Comparison of ENCODE assay signal across 8 cellular contexts in the genomic region with DNA sequence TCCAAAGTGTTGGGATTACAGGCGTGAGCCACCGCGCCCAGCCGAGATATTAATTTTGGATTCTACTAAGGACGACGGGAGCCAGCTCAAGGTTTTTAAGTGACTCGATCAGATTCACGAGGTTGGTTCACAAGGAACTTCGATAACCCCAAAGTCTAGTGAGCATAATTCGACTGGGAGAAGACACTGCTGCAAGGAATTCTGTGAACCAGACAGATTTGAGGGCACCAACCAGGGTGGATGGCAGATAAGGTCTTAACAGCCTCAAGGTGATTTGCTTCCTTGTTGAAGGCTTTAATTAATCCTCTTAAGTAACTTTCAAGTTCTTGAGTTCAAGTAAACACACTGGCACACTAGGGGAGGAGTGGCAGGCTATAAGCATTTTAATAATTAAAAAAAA. TPM values are rescaled to one million over a fixed set of nuclear protein-coding genes. Genes with fewer than 3 reads are reported as not detected.
DNase-seq lines count a peak whose midpoint lies in the region; ATAC-seq and TF ChIP-seq lines count a peak whose summit lies in the region.

No MANE protein-coding gene starts in this region.

- no peaks in the 10 kb centered on the region for H3K27me3 Mint-ChIP-seq in memory B cell

- DNase-seq in BE2C (no peak), breast epithelium (ENCODE audit: low spot score in 2 of 2) (no peak), memory B cell (ENCODE audit: low spot score in 2 of 2) (no peak), vagina (ENCODE audit: extremely low spot score in 2 of 2) (no peak)
- no peak for DNase-seq in activated effector memory CD4-positive, alpha-beta T cell treated with Interleukin-2 at 50 U/mL for 16 hours

- peaks cover 13% of the 10 kb centered on the region for H3K4me1 Mint-ChIP-seq in memory B cell

- H3K27ac ChIP-seq in KOPT-K1 (ENCODE audit: low read depth, low read length, poor library complexity, severe bottlenecking) (peak overlapping the region; percentile 93), breast epithelium (peak overlapping the region; percentile 93 to 98), vagina (peak overlapping the region; percentile 98)

- H3K4me3 ChIP-seq in BE2C (ENCODE audit: low read depth, low read length) (peak overlapping the region; percentile 77), breast epithelium (peak overlapping the region; percentile 81 to 98 (median 97)), vagina (peak overlapping the region; percentile 88 to 99)

- no peak for TF ChIP-seq CTCF in BE2C (IDR thresholded peaks at IDR 0.05; ENCODE audit: low read depth, low read length)
- TF ChIP-seq CTCF in breast epithelium (IDR thresholded peaks at IDR 0.05) = no peak
- no peak for TF ChIP-seq CTCF in vagina (IDR thresholded peaks at IDR 0.05)

- peaks cover 2% of the 10 kb centered on the region for H3K36me3 Mint-ChIP-seq in memory B cell

- peak overlapping the region; percentile 93 for H3K4me3 Mint-ChIP-seq in memory B cell

- H3K9me3 Mint-ChIP-seq in memory B cell = no peaks in the 10 kb centered on the region

- ATAC-seq in memory B cell (ENCODE audit: low read depth) (no peak), HG03571 (IDR thresholded peaks at IDR 0.05; ENCODE audit: unreplicated experiment) (no peak), HG02642 (IDR thresholded peaks at IDR 0.05; ENCODE audit: poor library complexity, unreplicated experiment) (no peak)

- TF ChIP-seq POLR2A in breast epithelium (IDR thresholded peaks at IDR 0.05) (no peak), vagina (IDR thresholded peaks at IDR 0.05) (no peak)

- H3K4me1 ChIP-seq in BE2C (no peaks in the 10 kb centered on the region), breast epithelium (no peaks in the 10 kb centered on the region), vagina (peaks cover 39% of the 10 kb centered on the region)

- intact Hi-C loops in breast epithelium (cut with DNase I; ENCODE audit: low total_unique reads) (loop anchor here (5.0 kb wide), 1 partner anchor 145 kb away; the partner anchor contains the start of genes MGAT2 and RPL36AL), vagina (cut with DNase I) (loop anchor here (5.0 kb wide), 1 partner anchor 135 kb away; no protein-coding TSS in a partner anchor)

- peak overlapping the region; percentile 96 for H3K27ac Mint-ChIP-seq in memory B cell

- H3K9me3 ChIP-seq in BE2C (no peaks in the 10 kb centered on the region), KOPT-K1 (ENCODE audit: insufficient read depth, low read length, poor library complexity, severe bottlenecking) (no peaks in the 10 kb centered on the region), breast epithelium (no peaks in the 10 kb centered on the region), vagina (no peaks in the 10 kb centered on the region)

- H3K27me3 ChIP-seq in BE2C (no peaks in the 10 kb centered on the region), breast epithelium (no peaks in the 10 kb centered on the region), vagina (no peaks in the 10 kb centered on the region)

- H3K36me3 ChIP-seq in BE2C (no peaks in the 10 kb centered on the region), KOPT-K1 (ENCODE audit: insufficient read depth, low read length) (peaks cover 4% of the 10 kb centered on the region; the same call in 1 of the 2 replicates), breast epithelium (no peaks in the 10 kb centered on the region), vagina (no peaks in the 10 kb centered on the region)

RNA-seq across cellular contexts. Expression of gene KLHDC2, which starts 1.1 kb away (rescaled TPM):
- 20.5 TPM for polyA plus RNA-seq in BE2C (2012; ENCODE audit: insufficient read depth, insufficient read length, low read depth)
- total RNA-seq in breast epithelium (100 to 1,000 TPM in 1 of 3 donors, 10 to 100 TPM in 2; 74.4 to 107 (median 88.5) TPM), vagina (77.8 TPM)
